ENCODE assay signal across 12 cellular contexts in genomic region chr18:58847383-58848071, GRCh38. TPM values are rescaled to one million over a fixed set of nuclear protein-coding genes. Genes with fewer than 3 reads are reported as not detected.
DNase-seq lines count a peak whose midpoint lies in the region; ATAC-seq and TF ChIP-seq lines count a peak whose summit lies in the region.
"Had no signal": no experiment of that assay in that cellular context is flagged by ENCODE, and none has a peak within 500 bp of the region (broad histone marks: within the 10 kb centered on the region; RNA-seq: fewer than 3 reads in every experiment).

No MANE protein-coding gene starts in this region.

- 32 to 48% methylated on average over 29 of the region's 29 CpGs for WGBS in lower leg skin, 2 donors

- TF ChIP-seq CTCF in foreskin keratinocyte (conservative IDR thresholded peaks at IDR 0.05) (no peak), neural crest cell (conservative IDR thresholded peaks at IDR 0.05) (no peak), lower leg skin (IDR thresholded peaks at IDR 0.05) (no peak)

- H3K27me3 Mint-ChIP-seq in CD4-positive, CD25-positive, alpha-beta regulatory T cell = peaks cover 33% of the 10 kb centered on the region
- no peaks in the 10 kb centered on the region for H3K27me3 Mint-ChIP-seq in neural crest cell (ENCODE audit: low read depth)

- DNase-seq in CD4-positive, CD25-positive, alpha-beta regulatory T cell = no peak
- DNase-seq in NT2/D1 (ENCODE audit: low read depth, low spot score) (peak; percentile 90), foreskin keratinocyte (peak in 1 of 2 donors; percentile 72), neural crest cell (ENCODE audit: low read depth, low spot score) (peak; percentile 55), activated gamma-delta T cell (lab: John Stamatoyannopoulos, UW) (no peak), lower leg skin (ENCODE audit: low spot score in 2 of 2) (no peak), NCI-H146 treated with DMSO at 0.1 percent for 48 hours (lab: John Stamatoyannopoulos, UW; ENCODE audit: unreplicated experiment) (no peak)
- DNase-seq: central memory CD4-positive, alpha-beta T cell; MG63; thyroid gland had no signal

- no peaks in the 10 kb centered on the region for H3K36me3 ChIP-seq in CD4-positive, CD25-positive, alpha-beta regulatory T cell (ENCODE audit: control insufficient read depth, insufficient read depth, low read length)
- no peaks in the 10 kb centered on the region for H3K36me3 ChIP-seq in NT2/D1 (ENCODE audit: insufficient read depth, insufficient read length, low read length)
- H3K36me3 ChIP-seq: MG63, thyroid gland had no signal

- intact Hi-C loops in lower leg skin (cut with DNase I; ENCODE audit: low total_unique reads) = no loop called here

- TF ChIP-seq POLR2A in lower leg skin (IDR thresholded peaks at IDR 0.05) = no peak

- H3K9me3 Mint-ChIP-seq in CD4-positive, CD25-positive, alpha-beta regulatory T cell = peaks cover 0 to 6% (median 0%) of the 10 kb centered on the region in 7 donors
- no peaks in the 10 kb centered on the region for H3K9me3 Mint-ChIP-seq in neural crest cell

- no peak for ATAC-seq in CD4-positive, CD25-positive, alpha-beta regulatory T cell (ENCODE audit: low read depth in 2 of 2)
- ATAC-seq in foreskin keratinocyte (peak; percentile 3), HG03196 (IDR thresholded peaks at IDR 0.05; ENCODE audit: unreplicated experiment) (no peak)

- H3K36me3 Mint-ChIP-seq in CD4-positive, CD25-positive, alpha-beta regulatory T cell = no peaks in the 10 kb centered on the region
- no peaks in the 10 kb centered on the region for H3K36me3 Mint-ChIP-seq in neural crest cell (ENCODE audit: low read depth)

- peaks cover 0 to 4% (median 1%) of the 10 kb centered on the region in 4 donors for H3K4me1 Mint-ChIP-seq in CD4-positive, CD25-positive, alpha-beta regulatory T cell
- H3K4me1 Mint-ChIP-seq in neural crest cell = peaks cover 87% of the 10 kb centered on the region

- H3K4me3 Mint-ChIP-seq in CD4-positive, CD25-positive, alpha-beta regulatory T cell = peak overlapping the region in 3 of 4 donors; percentile 51 to 72 (median 69)
- peak overlapping the region; percentile 87 for H3K4me3 Mint-ChIP-seq in neural crest cell

- H3K4me3 ChIP-seq in CD4-positive, CD25-positive, alpha-beta regulatory T cell (ENCODE audit: low read depth, low read length) = no peak overlapping the region
- peak overlapping the region; percentile 12 for H3K4me3 ChIP-seq in NT2/D1 (ENCODE audit: insufficient read length, low read depth)
- no peak overlapping the region for H3K4me3 ChIP-seq in lower leg skin (ENCODE audit: low read depth, poor library complexity, severe bottlenecking)
- H3K4me3 ChIP-seq: MG63, thyroid gland had no signal

- H3K4me1 ChIP-seq in CD4-positive, CD25-positive, alpha-beta regulatory T cell (ENCODE audit: control insufficient read depth, insufficient read depth, low read length, poor library complexity, severe bottlenecking) = no peaks in the 10 kb centered on the region
- H3K4me1 ChIP-seq in NT2/D1 (ENCODE audit: insufficient read depth, insufficient read length) (peaks cover 4% of the 10 kb centered on the region), foreskin keratinocyte (peaks cover 27% of the 10 kb centered on the region)

- H3K27me3 ChIP-seq in CD4-positive, CD25-positive, alpha-beta regulatory T cell (ENCODE audit: control insufficient read depth, insufficient read depth, low read length) = peaks cover 11% of the 10 kb centered on the region
- no peaks in the 10 kb centered on the region for H3K27me3 ChIP-seq in NT2/D1 (ENCODE audit: insufficient read depth, insufficient read length)
- H3K27me3 ChIP-seq in foreskin keratinocyte = no peaks in the 10 kb centered on the region
- H3K27me3 ChIP-seq: MG63, thyroid gland had no signal

- H3K27ac Mint-ChIP-seq in CD4-positive, CD25-positive, alpha-beta regulatory T cell = no peak overlapping the region
- peak overlapping the region; percentile 99 for H3K27ac Mint-ChIP-seq in neural crest cell (ENCODE audit: unreplicated experiment)

- no peaks in the 10 kb centered on the region for H3K9me3 ChIP-seq in CD4-positive, CD25-positive, alpha-beta regulatory T cell (ENCODE audit: control insufficient read depth in 2 of 2, low read length in 2 of 2)
- H3K9me3 ChIP-seq in NT2/D1 (ENCODE audit: insufficient read depth, low read length) = peaks cover 11% of the 10 kb centered on the region; the same call in 1 of the 2 replicates
- H3K9me3 ChIP-seq: MG63, thyroid gland had no signal

- H3K27ac ChIP-seq in CD4-positive, CD25-positive, alpha-beta regulatory T cell (ENCODE audit: insufficient read depth, low read length, poor library complexity, severe bottlenecking) = no peak overlapping the region
- peak overlapping the region; percentile 84 for H3K27ac ChIP-seq in foreskin keratinocyte
- H3K27ac ChIP-seq: parathyroid adenoma, thyroid gland had no signal

- H3K9ac ChIP-seq in NT2/D1 (ENCODE audit: insufficient read length, low read depth) = peak overlapping the region; percentile 58
- H3K9ac ChIP-seq: parathyroid adenoma had no signal

RNA-seq across cellular contexts. Expression of gene ZNF532, which starts 17.1 kb away (rescaled TPM):
- 15.8 TPM for total RNA-seq in CD4-positive, CD25-positive, alpha-beta regulatory T cell
- 1 to 10 TPM in 3 of 4 donors, under 1 TPM in 1; 0.64 to 1.6 (median 1.6) TPM for polyA plus RNA-seq in CD4-positive, CD25-positive, alpha-beta regulatory T cell
- total RNA-seq in foreskin keratinocyte (46.6 and 59.7 TPM in 2 replicates), neural crest cell (171 and 180 TPM in 2 replicates), lower leg skin (10 to 100 TPM; 11.1 to 40.1 (median 29.8) TPM)
- polyA plus RNA-seq in foreskin keratinocyte = 7.8 and 8.0 TPM in 2 replicates

Comparison
In these comparisons a context has a peak if more than half of its experiments do, and no peak if none do; other contexts are left out.
1. DNase-seq: peak in NT2/D1 (single experiment) and neural crest cell (single experiment); none in CD4-positive, CD25-positive, alpha-beta regulatory T cell (0 of 3), activated gamma-delta T cell (single experiment), lower leg skin (0 of 2) and NCI-H146 treated with DMSO at 0.1 percent for 48 hours (single experiment).